ENCODE assay signal across 11 cellular contexts in the genomic region with DNA sequence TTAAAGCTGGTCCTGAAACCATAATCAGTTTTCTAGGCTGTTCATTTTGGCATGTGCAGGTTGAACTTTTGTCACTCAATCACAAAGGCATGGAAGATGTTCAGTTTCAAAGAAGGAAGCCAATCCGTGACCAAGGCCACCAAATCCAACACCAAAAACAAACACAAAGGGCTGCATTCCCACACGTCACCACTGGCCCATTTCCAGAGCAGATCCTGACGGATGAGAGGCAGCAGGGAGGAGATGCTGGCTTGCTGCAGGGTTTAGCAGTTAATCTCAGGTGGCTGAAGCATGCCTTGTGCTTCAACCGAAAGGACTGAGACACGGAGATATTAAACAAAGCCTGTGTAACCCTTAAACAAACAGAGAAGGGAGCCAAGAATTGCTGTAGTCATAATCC.
DNase-seq lines count a peak whose midpoint lies in the region; ATAC-seq and TF ChIP-seq lines count a peak whose summit lies in the region.
"Had no signal": no experiment of that assay in that cellular context is flagged by ENCODE, and none has a peak within 500 bp of the region (broad histone marks: within the 10 kb centered on the region; RNA-seq: fewer than 3 reads in every experiment).

No MANE protein-coding gene starts in this region.

- intact Hi-C loops in colonic mucosa (cut with DNase I) = no loop called here
- intact Hi-C loops in tibial artery (cut with DNase I; ENCODE audit: low total_unique reads) = no loop called here
- intact Hi-C loops in naive thymus-derived CD4-positive, alpha-beta T cell (cut with micrococcal nuclease) = no loop called here

- in situ Hi-C loops in G401 (cut with HindIII; ENCODE audit: low sequenced_read_pairs) = no loop called here

- H3K27ac Mint-ChIP-seq in naive thymus-derived CD4-positive, alpha-beta T cell = no peak overlapping the region
- H3K27ac Mint-ChIP-seq: activated T-helper 2 cell treated with anti-CD3 and anti-CD28 coated beads, Interferon-gamma antibody, Interleukin-2, Interleukin-4, amounts not matched to agents 10 μg/mL and 5 μg/mL and 100 μg/mL, durations not matched to agents 14 hours and 24 hours and 36 hours had no signal

- H3K4me3 ChIP-seq in colonic mucosa = no peak overlapping the region
- H3K4me3 ChIP-seq in tibial artery = no peak overlapping the region
- H3K4me3 ChIP-seq in naive thymus-derived CD4-positive, alpha-beta T cell (ENCODE audit: low read length) = no peak overlapping the region
- H3K4me3 ChIP-seq: suprapubic skin had no signal

- TF ChIP-seq CTCF in colonic mucosa (IDR thresholded peaks at IDR 0.05) (no peak), tibial artery (IDR thresholded peaks at IDR 0.05) (peak in 1 of 2 experiments; percentile 11)

- H3K27me3 Mint-ChIP-seq in naive thymus-derived CD4-positive, alpha-beta T cell = peaks cover 0 to 20% (median 4%) of the 10 kb centered on the region in 5 donors

- H3K9me3 Mint-ChIP-seq in naive thymus-derived CD4-positive, alpha-beta T cell = no peaks in the 10 kb centered on the region
- H3K9me3 Mint-ChIP-seq: activated T-helper 2 cell treated with anti-CD3 and anti-CD28 coated beads, Interferon-gamma antibody, Interleukin-2, Interleukin-4, amounts not matched to agents 10 μg/mL and 5 μg/mL and 100 μg/mL, durations not matched to agents 14 hours and 24 hours and 36 hours had no signal

- H3K27ac ChIP-seq in colonic mucosa = no peak overlapping the region
- H3K27ac ChIP-seq in tibial artery = peak overlapping the region; percentile 55 to 75
- no peak overlapping the region for H3K27ac ChIP-seq in naive thymus-derived CD4-positive, alpha-beta T cell (ENCODE audit: low read depth, low read length)
- H3K27ac ChIP-seq: KMS-11, suprapubic skin had no signal

- H3K27me3 ChIP-seq in colonic mucosa (no peaks in the 10 kb centered on the region), tibial artery (no peaks in the 10 kb centered on the region)
- H3K27me3 ChIP-seq in naive thymus-derived CD4-positive, alpha-beta T cell (ENCODE audit: control insufficient read depth in 2 of 2, insufficient read depth in 2 of 2, low read length in 2 of 2) = no peaks in the 10 kb centered on the region

- no peaks in the 10 kb centered on the region for H3K36me3 ChIP-seq in colonic mucosa
- H3K36me3 ChIP-seq in tibial artery = no peaks in the 10 kb centered on the region
- no peaks in the 10 kb centered on the region for H3K36me3 ChIP-seq in naive thymus-derived CD4-positive, alpha-beta T cell (ENCODE audit: control insufficient read depth in 2 of 3, insufficient read depth in 3 of 3, low read length in 3 of 3)
- H3K36me3 ChIP-seq: suprapubic skin had no signal

- H3K36me3 Mint-ChIP-seq in naive thymus-derived CD4-positive, alpha-beta T cell = no peaks in the 10 kb centered on the region

- H3K9me3 ChIP-seq in colonic mucosa = no peaks in the 10 kb centered on the region
- no peaks in the 10 kb centered on the region for H3K9me3 ChIP-seq in tibial artery
- H3K9me3 ChIP-seq in naive thymus-derived CD4-positive, alpha-beta T cell (ENCODE audit: control insufficient read depth in 2 of 3, low read length in 3 of 3) = no peaks in the 10 kb centered on the region
- H3K9me3 ChIP-seq: suprapubic skin had no signal

- ATAC-seq in left lobe of liver (peak; percentile 53), GM19397 (IDR thresholded peaks at IDR 0.05; ENCODE audit: unreplicated experiment) (no peak), HG03442 (IDR thresholded peaks at IDR 0.05; ENCODE audit: unreplicated experiment) (no peak)
- no peak for ATAC-seq in naive thymus-derived CD4-positive, alpha-beta T cell

- no peak overlapping the region for H3K9ac ChIP-seq in colonic mucosa (ENCODE audit: low read depth in 2 of 2, low read length in 2 of 2)
- H3K9ac ChIP-seq: KMS-11 had no signal

- DNase-seq in HuH-7.5 (ENCODE audit: low spot score) (peak; percentile 22), colonic mucosa (peak; percentile 57), left lobe of liver (ENCODE audit: low spot score) (peak; percentile 64), tibial artery (peak in 1 of 2 donors; percentile 49), G401 (ENCODE audit: low spot score) (no peak)
- no peak for DNase-seq in naive thymus-derived CD4-positive, alpha-beta T cell

- H3K4me1 ChIP-seq in colonic mucosa (no peaks in the 10 kb centered on the region), tibial artery (peaks cover 0 to 57% (median 34%) of the 10 kb centered on the region in 4 donors)
- no peaks in the 10 kb centered on the region for H3K4me1 ChIP-seq in naive thymus-derived CD4-positive, alpha-beta T cell (ENCODE audit: control insufficient read depth in 2 of 2, insufficient read depth in 2 of 2, low read length in 2 of 2)

- POLR2A ChIA-PET in naive thymus-derived CD4-positive, alpha-beta T cell (lab: Charles Lee) = no interaction called here

- no peak overlapping the region for H3K4me3 Mint-ChIP-seq in naive thymus-derived CD4-positive, alpha-beta T cell

- CTCF ChIA-PET in naive thymus-derived CD4-positive, alpha-beta T cell (lab: Charles Lee) = no interaction called here

- H3K4me1 Mint-ChIP-seq in naive thymus-derived CD4-positive, alpha-beta T cell = no peaks in the 10 kb centered on the region

Comparison
In these comparisons a context has a peak if more than half of its experiments do, and no peak if none do; other contexts are left out.
1. DNase-seq: peak in HuH-7.5 (single experiment), colonic mucosa (single experiment) and left lobe of liver (single experiment); none in naive thymus-derived CD4-positive, alpha-beta T cell (0 of 9) and G401 (single experiment).
2. H3K27ac ChIP-seq: peak in tibial artery (2 of 2); none in colonic mucosa (single experiment) and naive thymus-derived CD4-positive, alpha-beta T cell (single experiment).